ENCODE assay signal across 11 cellular contexts in genomic region chr9:27473135-27473534, GRCh38. TPM values are rescaled to one million over a fixed set of nuclear protein-coding genes. Genes with fewer than 3 reads are reported as not detected.
DNase-seq lines count a peak whose midpoint lies in the region; TF ChIP-seq lines count a peak whose summit lies in the region.
"Had no signal": no experiment of that assay in that cellular context is flagged by ENCODE, and none has a peak within 500 bp of the region (broad histone marks: within the 10 kb centered on the region; RNA-seq: fewer than 3 reads in every experiment).

No MANE protein-coding gene starts in this region.

- no peak overlapping the region for H3K4me3 ChIP-seq in lower leg skin (ENCODE audit: low read depth, poor library complexity, severe bottlenecking)
- no peak overlapping the region for H3K4me3 ChIP-seq in suprapubic skin
- H3K4me3 ChIP-seq in mesendoderm (ENCODE audit: low read length) = no peak overlapping the region

- no peak overlapping the region for H4K5ac ChIP-seq in mesendoderm (ENCODE audit: low read length)

- no peak overlapping the region for H3K4me3 Mint-ChIP-seq in dendritic cell treated with granulocyte-macrophage colony-stimulating factor and Interleukin-4, amounts not matched to agents 40 ng/mL and 50 ng/mL, for 4 days
- H3K4me3 Mint-ChIP-seq in type B pancreatic cell = no peak overlapping the region

- H3K27me3 Mint-ChIP-seq in dendritic cell treated with granulocyte-macrophage colony-stimulating factor and Interleukin-4, amounts not matched to agents 40 ng/mL and 50 ng/mL, for 4 days = no peaks in the 10 kb centered on the region
- H3K27me3 Mint-ChIP-seq in type B pancreatic cell = no peaks in the 10 kb centered on the region

- H2BK5ac ChIP-seq in mesendoderm (ENCODE audit: low read length) = no peak overlapping the region

- no peaks in the 10 kb centered on the region for H3K79me2 ChIP-seq in mesendoderm (ENCODE audit: control insufficient read depth, insufficient read depth, low read length)

- H3K23ac ChIP-seq in mesendoderm (ENCODE audit: low read length) = no peak overlapping the region

- intact Hi-C loops in dendritic cell treated with granulocyte-macrophage colony-stimulating factor and Interleukin-4, amounts not matched to agents 40 ng/mL and 50 ng/mL, for 4 days (cut with micrococcal nuclease) = no loop called here
- intact Hi-C loops in lower leg skin (cut with DNase I; ENCODE audit: low total_unique reads) = no loop called here

- H2BK120ac ChIP-seq in mesendoderm (ENCODE audit: low read depth, low read length) = no peak overlapping the region

- no peaks in the 10 kb centered on the region for H3K36me3 ChIP-seq in suprapubic skin
- no peaks in the 10 kb centered on the region for H3K36me3 ChIP-seq in mesendoderm (ENCODE audit: control insufficient read depth, insufficient read depth, low read length)

- no peak overlapping the region for H3K9ac ChIP-seq in mesendoderm (ENCODE audit: low read length)

- H4K8ac ChIP-seq in mesendoderm (ENCODE audit: low read depth, low read length) = no peak overlapping the region

- H3K27ac Mint-ChIP-seq in dendritic cell treated with granulocyte-macrophage colony-stimulating factor and Interleukin-4, amounts not matched to agents 40 ng/mL and 50 ng/mL, for 4 days = peak overlapping the region; percentile 39
- no peak overlapping the region for H3K27ac Mint-ChIP-seq in type B pancreatic cell

- DNase-seq in NCI-H1694 (lab: John Stamatoyannopoulos, UW) (peak; percentile 36), lower leg skin (ENCODE audit: low spot score in 2 of 2) (peak; percentile 63 to 88), suprapubic skin (ENCODE audit: low spot score in 2 of 2) (peak; percentile 71 to 82), mesendoderm (no peak), type B pancreatic cell (ENCODE audit: extremely low spot score, unreplicated experiment) (no peak), cortex of kidney (lab: John Stamatoyannopoulos, UW) (no peak), RKO (ENCODE audit: low spot score) (no peak)
- DNase-seq: activated gamma-delta T cell, NCI-H526 treated with DMSO at 0.1 percent for 48 hours, T1000 had no signal

- H3K79me1 ChIP-seq in mesendoderm (ENCODE audit: low read length) = no peaks in the 10 kb centered on the region

- no peak overlapping the region for H3K4me2 ChIP-seq in mesendoderm (ENCODE audit: low read length)

- H3K27me3 ChIP-seq in suprapubic skin (no peaks in the 10 kb centered on the region), mesendoderm (ENCODE audit: insufficient read depth, low read length, poor library complexity) (no peaks in the 10 kb centered on the region)

- TF ChIP-seq CTCF in lower leg skin (IDR thresholded peaks at IDR 0.05) (no peak), suprapubic skin (IDR thresholded peaks at IDR 0.05) (no peak), type B pancreatic cell (conservative IDR thresholded peaks at IDR 0.05) (no peak)

- H3K56ac ChIP-seq in mesendoderm (ENCODE audit: low read length) = no peak overlapping the region

- 32 to 39% methylated on average over 6 of the region's 7 CpGs for WGBS in lower leg skin, 2 donors
- 42% methylated on average over 6 of the region's 7 CpGs for WGBS in suprapubic skin
- no CpG with 5 or more reads among the region's 7 CpGs for WGBS in mesendoderm (ENCODE audit: extremely low coverage, insufficient coverage, low lambda C conversion rate)

- no peak for TF ChIP-seq EP300 in suprapubic skin (IDR thresholded peaks at IDR 0.05)

- peaks cover 25% of the 10 kb centered on the region for H3K4me1 ChIP-seq in suprapubic skin
- H3K4me1 ChIP-seq in mesendoderm (ENCODE audit: control insufficient read depth, low read depth, low read length) = no peaks in the 10 kb centered on the region

- peaks cover 77% of the 10 kb centered on the region for H3K36me3 Mint-ChIP-seq in dendritic cell treated with granulocyte-macrophage colony-stimulating factor and Interleukin-4, amounts not matched to agents 40 ng/mL and 50 ng/mL, for 4 days (ENCODE audit: low read depth)
- H3K36me3 Mint-ChIP-seq in type B pancreatic cell = peaks cover 32% of the 10 kb centered on the region

- H3K4me1 Mint-ChIP-seq in dendritic cell treated with granulocyte-macrophage colony-stimulating factor and Interleukin-4, amounts not matched to agents 40 ng/mL and 50 ng/mL, for 4 days (ENCODE audit: low read depth) = peaks cover 92% of the 10 kb centered on the region
- H3K4me1 Mint-ChIP-seq in type B pancreatic cell (ENCODE audit: unreplicated experiment) = peaks cover 46% of the 10 kb centered on the region

- no peak overlapping the region for H3K18ac ChIP-seq in mesendoderm (ENCODE audit: low read length)

- no peak overlapping the region for H3K4ac ChIP-seq in mesendoderm (ENCODE audit: low read depth, low read length)

- peaks cover 2% of the 10 kb centered on the region for H3K9me3 Mint-ChIP-seq in dendritic cell treated with granulocyte-macrophage colony-stimulating factor and Interleukin-4, amounts not matched to agents 40 ng/mL and 50 ng/mL, for 4 days
- no peaks in the 10 kb centered on the region for H3K9me3 Mint-ChIP-seq in type B pancreatic cell

- H2AK5ac ChIP-seq in mesendoderm (ENCODE audit: low read length) = no peak overlapping the region

- no peak overlapping the region for H2BK15ac ChIP-seq in mesendoderm (replicated peaks; ENCODE audit: low read depth)

- no peaks in the 10 kb centered on the region for H3K9me3 ChIP-seq in suprapubic skin

- H3K27ac ChIP-seq in suprapubic skin (peak overlapping the region; percentile 62), mesendoderm (ENCODE audit: low read depth, low read length) (no peak overlapping the region)

- TF ChIP-seq POLR2A in lower leg skin (IDR thresholded peaks at IDR 0.05) (no peak), suprapubic skin (IDR thresholded peaks at IDR 0.05) (no peak)

RNA-seq across cellular contexts. Expression of gene IFNK, which starts 51.0 kb away (rescaled TPM):
- not detected for total RNA-seq in lower leg skin
- total RNA-seq in suprapubic skin = not detected
- polyA plus RNA-seq in mesendoderm (2013, experiment 1 of 2) = not detected
- polyA plus RNA-seq in mesendoderm (2013, experiment 2 of 2) = not detected
- total RNA-seq in type B pancreatic cell (ENCODE audit: low replicate concordance) = not detected in 2 replicates

RNA-seq across cellular contexts. Expression of gene MOB3B, which starts 56.5 kb away (rescaled TPM):
- total RNA-seq in lower leg skin (10 to 100 TPM in 2 of 4 donors, 1 to 10 TPM in 2; 8.2 to 16.5 (median 10.5) TPM), suprapubic skin (10 to 100 TPM in 2 of 4 donors, 1 to 10 TPM in 2; 8.2 to 21.5 (median 10.9) TPM), type B pancreatic cell (ENCODE audit: low replicate concordance) (15.4 and 27.5 TPM in 2 replicates)
- polyA plus RNA-seq in mesendoderm (2013, experiment 1 of 2) = 5.9 TPM
- 6.1 TPM for polyA plus RNA-seq in mesendoderm (2013, experiment 2 of 2)

Comparison
In these comparisons a context has a peak if more than half of its experiments do, and no peak if none do; other contexts are left out.
1. DNase-seq: peak in NCI-H1694 (single experiment), lower leg skin (2 of 2) and suprapubic skin (2 of 2); none in mesendoderm (single experiment), type B pancreatic cell (single experiment), cortex of kidney (single experiment) and RKO (single experiment).